In genomic region chr15:47872208-47872607, GRCh38 we compare ENCODE assay signal across 20 cellular contexts.
DNase-seq lines count a peak whose midpoint lies in the region; ATAC-seq and TF ChIP-seq lines count a peak whose summit lies in the region.
"Had no signal": no experiment of that assay in that cellular context is flagged by ENCODE, and none has a peak within 500 bp of the region (broad histone marks: within the 10 kb centered on the region; RNA-seq: fewer than 3 reads in every experiment).

No MANE protein-coding gene starts in this region.

- no peaks in the 10 kb centered on the region for H3K36me3 Mint-ChIP-seq in neural progenitor cell
- H3K36me3 Mint-ChIP-seq in activated T-cell treated with anti-CD3 and anti-CD28 coated beads, Interleukin-2, amount 50 U/mL, for 72 hours (ENCODE audit: insufficient read depth in 2 of 2) = no peaks in the 10 kb centered on the region
- H3K36me3 Mint-ChIP-seq: CD8-positive, alpha-beta T cell had no signal

- H3K27me3 Mint-ChIP-seq in neural progenitor cell (ENCODE audit: insufficient read depth, low read depth) = peaks cover 3% of the 10 kb centered on the region
- no peaks in the 10 kb centered on the region for H3K27me3 Mint-ChIP-seq in activated T-cell treated with anti-CD3 and anti-CD28 coated beads, Interleukin-2, amount 50 U/mL, for 72 hours (ENCODE audit: low read depth)

- peak overlapping the region; percentile 63 for H3K4me2 ChIP-seq in neural progenitor cell
- H3K4me2 ChIP-seq: SK-N-SH had no signal

- H3K36me3 ChIP-seq in neural progenitor cell = peaks cover 4% of the 10 kb centered on the region
- H3K36me3 ChIP-seq: BLaER1 treated with 17β-estradiol and CSF1 and Interleukin-3, amounts not matched to agents 10 nM and 100 nM had no signal

- peaks cover 5% of the 10 kb centered on the region for H3K9me3 ChIP-seq in neural progenitor cell (ENCODE audit: low read depth)
- H3K9me3 ChIP-seq: SK-N-SH had no signal

- no peaks in the 10 kb centered on the region for H4K20me1 ChIP-seq in neural progenitor cell (ENCODE audit: low read depth)
- H4K20me1 ChIP-seq: BLaER1 treated with 17β-estradiol and CSF1 and Interleukin-3, amounts not matched to agents 10 nM and 100 nM had no signal

- no peaks in the 10 kb centered on the region for H3K27me3 ChIP-seq in neural progenitor cell
- H3K27me3 ChIP-seq: BLaER1 treated with 17β-estradiol and CSF1 and Interleukin-3, amounts not matched to agents 10 nM and 100 nM had no signal

- TF ChIP-seq CTCF in neural progenitor cell (IDR thresholded peaks at IDR 0.05) = no peak

- H3K4me3 Mint-ChIP-seq in neural progenitor cell = no peak overlapping the region
- H3K4me3 Mint-ChIP-seq in activated T-cell treated with anti-CD3 and anti-CD28 coated beads, Interleukin-2, amount 50 U/mL, for 72 hours = no peak overlapping the region
- H3K4me3 Mint-ChIP-seq: CD8-positive, alpha-beta T cell; HFFc6 had no signal

- H3F3A ChIP-seq in neural progenitor cell (ENCODE audit: low read depth) = peaks cover 20% of the 10 kb centered on the region

- H2AFZ ChIP-seq in neural progenitor cell (replicated peaks) = no peak overlapping the region

- H3K9me3 Mint-ChIP-seq in neural progenitor cell = peaks cover 10% of the 10 kb centered on the region
- peaks cover 4 to 6% of the 10 kb centered on the region in 2 donors for H3K9me3 Mint-ChIP-seq in activated T-cell treated with anti-CD3 and anti-CD28 coated beads, Interleukin-2, amount 50 U/mL, for 72 hours

- no peak overlapping the region for H3K9ac ChIP-seq in neural progenitor cell
- H3K9ac ChIP-seq: BLaER1 treated with 17β-estradiol and CSF1 and Interleukin-3, amounts not matched to agents 10 nM and 100 nM; SK-N-SH had no signal

- DNase-seq in HCEC 1CT (peak; percentile 9), NCI-H69 (lab: John Stamatoyannopoulos, UW) (peak; percentile 27), fibroblast of peridontal ligament (ENCODE audit: extremely low read depth) (peak; percentile 35), neural progenitor cell (ENCODE audit: low spot score) (no peak), NCI-H187 (lab: John Stamatoyannopoulos, UW) (no peak)
- DNase-seq in activated T-cell treated with anti-CD3 and anti-CD28 coated beads, Interleukin-2, amount 50 U/mL, for 72 hours = no peak
- DNase-seq: CD8-positive, alpha-beta T cell; DMS79 treated with DMSO at 0.1 percent for 48 hours; HFFc6; IMR-90; Karpas-422; NCI-H1048; NCI-H2029 treated with DMSO at 0.1 percent for 48 hours; NCI-H510A; NCI-H774; SHP77 treated with DMSO at 0.1 percent for 48 hours; SK-N-SH had no signal

- no peak overlapping the region for H3K4me3 ChIP-seq in neural progenitor cell
- H3K4me3 ChIP-seq: BLaER1 treated with 17β-estradiol and CSF1 and Interleukin-3, amounts not matched to agents 10 nM and 100 nM had no signal

- H3K27ac ChIP-seq in neural progenitor cell = peak overlapping the region; percentile 64
- H3K27ac ChIP-seq: BLaER1 treated with 17β-estradiol and CSF1 and Interleukin-3, amounts not matched to agents 10 nM and 100 nM had no signal

- ATAC-seq in activated T-cell treated with anti-CD3 and anti-CD28 coated beads, Interleukin-2, amount 50 U/mL, for 72 hours (replicated peaks in 1 of 2) = no peak
- no peak for ATAC-seq in HG03571 (IDR thresholded peaks at IDR 0.05; ENCODE audit: unreplicated experiment)
- ATAC-seq in GM18858 (IDR thresholded peaks at IDR 0.05; ENCODE audit: unreplicated experiment) = no peak
- ATAC-seq: CD8-positive, alpha-beta T cell had no signal

- peaks cover 36% of the 10 kb centered on the region for H3K4me1 Mint-ChIP-seq in neural progenitor cell
- H3K4me1 Mint-ChIP-seq in activated T-cell treated with anti-CD3 and anti-CD28 coated beads, Interleukin-2, amount 50 U/mL, for 72 hours (ENCODE audit: low read depth) = no peaks in the 10 kb centered on the region

- H3K79me2 ChIP-seq in neural progenitor cell (ENCODE audit: low read depth) = no peaks in the 10 kb centered on the region

- peaks cover 41% of the 10 kb centered on the region for H3K4me1 ChIP-seq in neural progenitor cell

- no peak overlapping the region for H3K27ac Mint-ChIP-seq in neural progenitor cell
- no peak overlapping the region for H3K27ac Mint-ChIP-seq in activated T-cell treated with anti-CD3 and anti-CD28 coated beads, Interleukin-2, amount 50 U/mL, for 72 hours
- H3K27ac Mint-ChIP-seq: CD8-positive, alpha-beta T cell; HFFc6 had no signal

Comparison
In these comparisons a context has a peak if more than half of its experiments do, and no peak if none do; other contexts are left out.
1. DNase-seq: peak in HCEC 1CT (single experiment), NCI-H69 (single experiment) and fibroblast of peridontal ligament (single experiment); none in neural progenitor cell (single experiment), activated T-cell treated with anti-CD3 and anti-CD28 coated beads, Interleukin-2, amount 50 U/mL, for 72 hours (0 of 2) and NCI-H187 (0 of 2).